14 cellular contexts compared by ENCODE assay signal in genomic region chr4:9488796-9489195, GRCh38. TPM values are rescaled to one million over a fixed set of nuclear protein-coding genes. Genes with fewer than 3 reads are reported as not detected.
"Had no signal": no experiment of that assay in that cellular context is flagged by ENCODE, and none has a peak within 500 bp of the region (broad histone marks: within the 10 kb centered on the region; RNA-seq: fewer than 3 reads in every experiment).

No MANE protein-coding gene starts in this region.

RNA-seq across cellular contexts. Expression of gene DEFB131A, which starts 44.6 kb away (rescaled TPM):
- total RNA-seq: activated B cell treated with CpG ODN at 0.5 μM for 24 hours; activated CD4-positive, alpha-beta memory T cell treated with anti-CD3 and anti-CD28 coated beads for 36 hours; activated CD4-positive, alpha-beta memory T cell treated with anti-CD3 and anti-CD28 coated beads, Interleukin-2, amount 10 ng/mL, durations not matched to agents 7 days and 5 days; activated CD4-positive, alpha-beta T cell treated with anti-CD3 and anti-CD28 coated beads for 36 hours; activated CD4-positive, alpha-beta T cell treated with anti-CD3 and anti-CD28 coated beads, Interleukin-2, amount 10 ng/mL, durations not matched to agents 7 days and 5 days; activated CD8-positive, alpha-beta memory T cell treated with anti-CD3 and anti-CD28 coated beads for 36 hours; activated CD8-positive, alpha-beta memory T cell treated with anti-CD3 and anti-CD28 coated beads, Interleukin-2, amount 10 ng/mL, durations not matched to agents 7 days and 5 days; activated CD8-positive, alpha-beta T cell treated with anti-CD3 and anti-CD28 coated beads for 36 hours; activated CD8-positive, alpha-beta T cell treated with anti-CD3 and anti-CD28 coated beads, Interleukin-2, amount 10 ng/mL, durations not matched to agents 7 days and 5 days; T-cell; T-helper 1 cell treated with Interleukin-12 subunit alpha and Interleukin-12 subunit beta and Interleukin-4 antibody, amounts not matched to agents 30 ng/mL and 1 ng/mL, for 36 hours; T-helper 17 cell; T-helper 2 cell treated with Interferon-gamma antibody and Interleukin-4, amounts not matched to agents 100 ng/mL and 5 ng/mL, for 36 hours; WTC11 had no signal
